ENCODE assay signal across 1 cellular context in the genomic region with DNA sequence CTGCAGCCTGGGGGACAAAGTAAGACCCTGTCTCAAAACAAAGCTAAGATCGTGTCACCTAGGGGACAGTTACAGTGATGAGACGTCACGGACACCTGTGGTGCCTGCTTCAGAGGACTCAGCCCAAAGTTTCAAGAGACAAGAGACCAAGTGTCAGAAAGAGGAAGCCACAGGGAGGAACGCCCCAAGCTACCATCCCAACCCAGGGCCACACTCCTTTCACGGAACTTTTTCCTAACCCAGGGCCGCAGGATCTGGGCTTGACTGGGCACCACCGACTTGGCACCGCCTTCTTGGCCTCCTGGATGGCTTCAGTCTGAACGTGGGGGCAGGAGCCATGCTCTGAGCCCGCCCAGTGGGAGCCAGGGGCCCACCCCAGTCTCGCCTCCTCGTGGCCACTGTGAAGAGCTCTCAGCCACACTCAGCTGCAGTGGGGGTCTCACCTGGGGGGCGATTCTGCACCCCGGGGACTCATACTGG.
TF ChIP-seq lines count a peak whose summit lies in the region.

No MANE protein-coding gene starts in this region.

TF ChIP-seq in endothelial cell of umbilical vein, 7 proteins besides CTCF, POLR2A, EP300 and RAD21 (continued from another document):
- TF ChIP-seq JUN (IDR thresholded peaks at IDR 0.05; ENCODE audit: borderline replicate concordance, insufficient read depth, insufficient read length, low read depth): no peak
- TF ChIP-seq GATA2 (IDR thresholded peaks at IDR 0.05; ENCODE audit: insufficient read depth, insufficient read length, low read depth, low read length): no peak
- TF ChIP-seq EZH2 (IDR thresholded peaks at IDR 0.05; ENCODE audit: borderline replicate concordance, low read depth, low read length, severe bottlenecking): no peak
